Comparison of ENCODE assay signal across 8 cellular contexts in genomic region chr18:23226930-23227728, GRCh38.
DNase-seq lines count a peak whose midpoint lies in the region; ATAC-seq and TF ChIP-seq lines count a peak whose summit lies in the region.

No MANE protein-coding gene starts in this region.

- no peak overlapping the region for H3K4me3 Mint-ChIP-seq in nephron progenitor cell

- peak; percentile 47 for DNase-seq in NCI-H69 (lab: John Stamatoyannopoulos, UW)
- DNase-seq in nephron progenitor cell, result no peak
- DNase-seq in SW 1271 (lab: John Stamatoyannopoulos, UW), result no peak
- no peak for DNase-seq in NCI-H345 (lab: John Stamatoyannopoulos, UW)
- no peak for DNase-seq in globus pallidus (ENCODE audit: low spot score)

- peaks cover 3% of the 10 kb centered on the region for H3K27me3 Mint-ChIP-seq in nephron progenitor cell (ENCODE audit: low read depth, poor library complexity)

- H3K4me1 ChIP-seq in BLaER1 treated with 17β-estradiol and CSF1 and Interleukin-3, amounts not matched to agents 10 nM and 100 nM, result peaks cover 77 to 91% (median 80%) of the 10 kb centered on the region in 10 experiments
- peaks cover 4 to 10% of the 10 kb centered on the region in 2 donors for H3K4me1 ChIP-seq in esophagus (ENCODE audit: control insufficient read depth in 2 of 2, insufficient read depth in 2 of 2, low read length in 1 of 2)

- H3K27ac Mint-ChIP-seq in nephron progenitor cell, result peak overlapping the region; percentile 36

- peak overlapping the region in 6 of 11 experiments; percentile 2 to 95 (median 87); a peak in 10 of 22 replicates for H3K27ac ChIP-seq in BLaER1 treated with 17β-estradiol and CSF1 and Interleukin-3, amounts not matched to agents 10 nM and 100 nM
- peak overlapping the region; percentile 69 to 71 for H3K27ac ChIP-seq in esophagus (ENCODE audit: low read depth in 2 of 2, low read length in 1 of 2)

- H3K4me3 ChIP-seq in BLaER1 treated with 17β-estradiol and CSF1 and Interleukin-3, amounts not matched to agents 10 nM and 100 nM, result no peak overlapping the region
- no peak overlapping the region for H3K4me3 ChIP-seq in esophagus (ENCODE audit: low read depth in 1 of 2, low read length in 2 of 2)

- peaks cover 50% of the 10 kb centered on the region for H3K36me3 Mint-ChIP-seq in nephron progenitor cell (ENCODE audit: low read depth)

- 58 to 67% methylated on average over 11 of the region's 11 CpGs for WGBS in esophagus, 2 donors

- peaks cover 58% of the 10 kb centered on the region for H3K4me1 Mint-ChIP-seq in nephron progenitor cell

- no peak for TF ChIP-seq CTCF in nephron progenitor cell (IDR thresholded peaks at IDR 0.05)

- 0 out of 22 replicates have a peak, but pooled peaks cover 0 to 2% (median 0%) of the 10 kb centered on the region in 11 experiments for H3K36me3 ChIP-seq in BLaER1 treated with 17β-estradiol and CSF1 and Interleukin-3, amounts not matched to agents 10 nM and 100 nM
- no peaks in the 10 kb centered on the region for H3K36me3 ChIP-seq in esophagus (ENCODE audit: control insufficient read depth in 2 of 2, insufficient read depth in 2 of 2, low read length in 1 of 2)

- H3K9me3 Mint-ChIP-seq in nephron progenitor cell, result no peaks in the 10 kb centered on the region

- no peak for ATAC-seq in GM18517 (IDR thresholded peaks at IDR 0.05; ENCODE audit: unreplicated experiment)

- H3K4me2 ChIP-seq in BLaER1 treated with 17β-estradiol and CSF1 and Interleukin-3, amounts not matched to agents 10 nM and 100 nM, result peak overlapping the region; percentile 71 to 93 (median 80)

- no peaks in the 10 kb centered on the region for H4K20me1 ChIP-seq in BLaER1 treated with 17β-estradiol and CSF1 and Interleukin-3, amounts not matched to agents 10 nM and 100 nM

- H3K27me3 ChIP-seq in BLaER1 treated with 17β-estradiol and CSF1 and Interleukin-3, amounts not matched to agents 10 nM and 100 nM, result no peaks in the 10 kb centered on the region
- H3K27me3 ChIP-seq in esophagus (ENCODE audit: control insufficient read depth in 1 of 2, insufficient read depth in 2 of 2, low read length in 2 of 2), result no peaks in the 10 kb centered on the region

- no peaks in the 10 kb centered on the region for H3K9me3 ChIP-seq in BLaER1 treated with 17β-estradiol and CSF1 and Interleukin-3, amounts not matched to agents 10 nM and 100 nM (replicated peaks in 1 of 11)
- H3K9me3 ChIP-seq in esophagus (ENCODE audit: control insufficient read depth in 2 of 2, insufficient read depth in 1 of 2, low read depth in 1 of 2, low read length in 1 of 2), result no peaks in the 10 kb centered on the region

- H3K9ac ChIP-seq in BLaER1 treated with 17β-estradiol and CSF1 and Interleukin-3, amounts not matched to agents 10 nM and 100 nM, result peak overlapping the region in 1 of 11 experiments; percentile 11; a peak in 1 of 22 replicates
